In the genomic region with DNA sequence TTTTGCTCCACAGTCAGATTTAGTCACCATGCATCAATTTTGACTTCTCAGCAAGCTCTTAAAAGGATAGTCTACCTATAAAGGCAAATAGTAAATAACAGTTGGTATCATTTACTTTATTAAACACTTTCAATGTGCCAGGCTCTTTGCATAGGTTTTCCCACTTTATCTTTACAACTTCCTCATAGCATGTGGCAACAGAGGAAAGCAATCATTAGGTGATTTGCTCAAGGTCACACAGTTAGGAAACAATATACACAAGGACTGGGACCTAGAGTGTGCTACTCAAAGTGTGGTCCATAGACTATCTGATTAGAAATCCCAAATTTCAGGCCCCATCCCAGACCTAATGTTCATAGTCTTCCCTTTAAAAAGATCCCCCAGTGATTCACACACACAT, we compare ENCODE assay signal across 15 cellular contexts.
"Had no signal": no experiment of that assay in that cellular context is flagged by ENCODE, and none has a peak within 500 bp of the region (broad histone marks: within the 10 kb centered on the region; RNA-seq: fewer than 3 reads in every experiment).

No MANE protein-coding gene starts in this region.

- DNase-seq: esophagus squamous epithelium; foreskin fibroblast; immature natural killer cell; left ventricle myocardium inferior; lower lobe of right lung; occipital lobe; stimulated activated CD4-positive, alpha-beta T cell treated with anti-CD3 and anti-CD28 coated beads, Interleukin-2, amount 100 ng/mL, for 24 hours; stimulated activated CD4-positive, alpha-beta T cell treated with anti-CD3 and anti-CD28 coated beads, Interleukin-4, amount 100 ng/mL, for 4 hours; stimulated activated naive B cell treated with anti-CD40 and anti-IgM and Interleukin-4, amounts not matched to agents 10 μg/mL and 1 μg/mL and 100 μg/mL, for 72 hours; stimulated activated naive CD8-positive, alpha-beta T cell treated with anti-CD3 and anti-CD28 coated beads, Interleukin-15, amount 100 ng/mL, for 72 hours; testis; upper lobe of right lung had no signal

- ATAC-seq: gastroesophageal sphincter; lower lobe of right lung; natural killer cell treated with Interleukin-12 subunit alpha and Interleukin-12 subunit beta and Interleukin-15 and Interleukin-18, amount 100 ng/mL, for 72 hours; sciatic nerve; stimulated activated naive B cell treated with anti-CD40 and anti-IgM and Interleukin-4, amounts not matched to agents 10 μg/mL and 1 μg/mL and 100 μg/mL, for 72 hours; stimulated activated naive CD8-positive, alpha-beta T cell treated with anti-CD3 and anti-CD28 coated beads, Interleukin-15, amount 100 ng/mL, for 72 hours; upper lobe of right lung had no signal
